In genomic region chr12:120278137-120279069, GRCh38 we compare ENCODE assay signal across 1 cellular context.
TF ChIP-seq lines count a peak whose summit lies in the region.

No MANE protein-coding gene starts in this region.

TF ChIP-seq in A549, 52 proteins besides CTCF, POLR2A, EP300 and RAD21 (continued from another document):
- TF ChIP-seq CBX2 (IDR thresholded peaks at IDR 0.05; ENCODE audit: borderline replicate concordance, low read depth) (no peak), TP53 (CRISPR knock-in tag; IDR thresholded peaks at IDR 0.05) (no peak), TFCP2L1 (CRISPR knock-in tag; IDR thresholded peaks at IDR 0.05) (no peak), POLR2AphosphoS2 (conservative IDR thresholded peaks at IDR 0.05; ENCODE audit: low read length) (no peak), USF2 (IDR thresholded peaks at IDR 0.05) (no peak), RCOR1 (IDR thresholded peaks at IDR 0.05; ENCODE audit: low read depth, low read length) (no peak), SMC3 (IDR thresholded peaks at IDR 0.05) (no peak), CHD4 (IDR thresholded peaks at IDR 0.05; ENCODE audit: borderline replicate concordance) (no peak), RFX5 (IDR thresholded peaks at IDR 0.05) (no peak), HES2 (IDR thresholded peaks at IDR 0.05) (no peak)
